In the genomic region with DNA sequence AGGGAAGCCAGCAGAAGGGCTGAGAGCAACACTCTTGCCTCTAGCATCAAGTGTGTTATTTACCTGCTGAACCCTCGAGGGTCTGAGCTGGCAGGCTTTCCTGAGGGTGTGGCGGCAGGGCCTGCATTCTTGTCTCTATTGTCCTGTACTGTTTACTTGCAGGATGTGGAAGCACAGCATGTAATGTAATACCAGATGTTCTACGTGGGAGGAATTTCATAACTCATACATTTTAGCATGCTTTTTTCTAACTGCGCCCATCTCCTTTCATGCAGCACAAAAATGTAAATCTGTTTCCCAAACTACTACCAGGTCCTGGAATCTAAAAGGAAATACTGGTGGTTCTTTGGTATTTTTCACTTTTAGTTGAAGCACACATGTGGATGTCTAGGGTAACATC, we compare ENCODE assay signal across 11 cellular contexts.
A peak's percentile ranks its signal among the peaks of the same experiment; 100 is the strongest.
DNase-seq lines count a peak whose midpoint lies in the region; ATAC-seq and TF ChIP-seq lines count a peak whose summit lies in the region.
"Had no signal": no experiment of that assay in that cellular context is flagged by ENCODE, and none has a peak within 500 bp of the region (broad histone marks: within the 10 kb centered on the region; RNA-seq: fewer than 3 reads in every experiment).

No MANE protein-coding gene starts in this region.

- TF ChIP-seq POLR2A in transverse colon (IDR thresholded peaks at IDR 0.05), result no peak

- no peak for TF ChIP-seq CTCF in astrocyte of the cerebellum (IDR thresholded peaks at IDR 0.05; ENCODE audit: low read depth, low read length, missing control alignments)
- TF ChIP-seq CTCF in transverse colon (IDR thresholded peaks at IDR 0.05), result no peak

- in situ Hi-C loops in astrocyte of the cerebellum (cut with HindIII; ENCODE audit: low sequenced_read_pairs) (no loop called here), transverse colon (cut with MboI; ENCODE audit: low pct_ligation_motif_present in 1 of 4, low pct_unique_long_range_greater_than_20kb in 1 of 4, low sequenced_read_pairs in 3 of 4) (no loop called here)

- H3K27ac ChIP-seq in transverse colon, result no peak overlapping the region
- H3K27ac ChIP-seq: WERI-Rb-1 had no signal

- no peaks in the 10 kb centered on the region for H3K27me3 ChIP-seq in transverse colon

- no peaks in the 10 kb centered on the region for H3K9me3 ChIP-seq in transverse colon

- peaks cover 0 to 6% (median 2%) of the 10 kb centered on the region in 4 donors for H3K36me3 ChIP-seq in transverse colon
- H3K36me3 ChIP-seq: WERI-Rb-1 had no signal

- intact Hi-C loops in Right ventricle myocardium superior (cut with DNase I), result no loop called here
- intact Hi-C loops in Right ventricle myocardium inferior (cut with DNase I), result loop anchor here (5.0 kb wide), 1 partner anchor 118 kb away; no protein-coding TSS in a partner anchor
- intact Hi-C loops in transverse colon (cut with DNase I; ENCODE audit: low total_unique reads), result no loop called here

- 71 to 90% methylated on average over 1 to 4 of the region's 4 CpGs for WGBS in transverse colon (ENCODE audit: low coverage in 1 of 2), 2 donors

- H3K4me3 ChIP-seq in astrocyte of the cerebellum (ENCODE audit: low read depth, low read length), result no peak overlapping the region
- H3K4me3 ChIP-seq in transverse colon, result no peak overlapping the region

- DNase-seq in Right ventricle myocardium superior, result peak; percentile 62
- no peak for DNase-seq in Right ventricle myocardium inferior (ENCODE audit: missing footprints)
- DNase-seq in astrocyte of the cerebellum (ENCODE audit: low read depth), result peak; percentile 92
- DNase-seq in islet precursor cell, result peak; percentile 80
- no peak for DNase-seq in transverse colon
- no peak for DNase-seq in RKO (ENCODE audit: low spot score)
- no peak for DNase-seq in midbrain (lab: John Stamatoyannopoulos, UW)
- DNase-seq: activated naive CD8-positive, alpha-beta T cell treated with anti-CD3 and anti-CD28 coated beads, Interleukin-2, amount 50 U/mL, for 24 hours; NCI-H2227 treated with DMSO at 0.1 percent for 48 hours; WERI-Rb-1 had no signal

- TF ChIP-seq EP300 in transverse colon (IDR thresholded peaks at IDR 0.05; ENCODE audit: low read depth), result no peak

- no peak for ATAC-seq in Right ventricle myocardium superior (ENCODE audit: poor library complexity)
- no peak for ATAC-seq in Right ventricle myocardium inferior
- no peak for ATAC-seq in GM18867 (IDR thresholded peaks at IDR 0.05; ENCODE audit: unreplicated experiment)
- ATAC-seq: activated naive CD8-positive, alpha-beta T cell treated with anti-CD3 and anti-CD28 coated beads, Interleukin-2, amount 50 U/mL, for 24 hours had no signal

- no peaks in the 10 kb centered on the region for H3K4me1 ChIP-seq in transverse colon

Comparison
In these comparisons a context has a peak if more than half of its experiments do, and no peak if none do; other contexts are left out.
1. DNase-seq: peak in Right ventricle myocardium superior (single experiment), astrocyte of the cerebellum (single experiment) and islet precursor cell (single experiment); none in Right ventricle myocardium inferior (single experiment), transverse colon (single experiment), RKO (single experiment) and midbrain (single experiment).